In genomic region chr20:62363920-62364851, GRCh38 we compare ENCODE assay signal across 1 cellular context.
A peak's percentile ranks its signal among the peaks of the same experiment; 100 is the strongest.
TF ChIP-seq lines count a peak whose summit lies in the region.

No MANE protein-coding gene starts in this region.

TF ChIP-seq in HepG2, 621 proteins besides CTCF, POLR2A, EP300 and RAD21 (continued from another document and continues in another):
- TF ChIP-seq, protein P1, sequence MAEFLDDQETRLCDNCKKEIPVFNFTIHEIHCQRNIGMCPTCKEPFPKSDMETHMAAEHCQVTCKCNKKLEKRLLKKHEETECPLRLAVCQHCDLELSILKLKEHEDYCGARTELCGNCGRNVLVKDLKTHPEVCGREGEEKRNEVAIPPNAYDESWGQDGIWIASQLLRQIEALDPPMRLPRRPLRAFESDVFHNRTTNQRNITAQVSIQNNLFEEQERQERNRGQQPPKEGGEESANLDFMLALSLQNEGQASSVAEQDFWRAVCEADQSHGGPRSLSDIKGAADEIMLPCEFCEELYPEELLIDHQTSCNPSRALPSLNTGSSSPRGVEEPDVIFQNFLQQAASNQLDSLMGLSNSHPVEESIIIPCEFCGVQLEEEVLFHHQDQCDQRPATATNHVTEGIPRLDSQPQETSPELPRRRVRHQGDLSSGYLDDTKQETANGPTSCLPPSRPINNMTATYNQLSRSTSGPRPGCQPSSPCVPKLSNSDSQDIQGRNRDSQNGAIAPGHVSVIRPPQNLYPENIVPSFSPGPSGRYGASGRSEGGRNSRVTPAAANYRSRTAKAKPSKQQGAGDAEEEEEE (CRISPR knock-in tag; IDR thresholded peaks at IDR 0.05; ENCODE audit: borderline replicate concordance) = 0 out of 2 replicates have a peak, but pooled peaks have one; percentile 20
- peak; percentile 14; the same call in 1 of the 2 replicates for TF ChIP-seq ZFY (CRISPR knock-in tag; IDR thresholded peaks at IDR 0.05)
- no peak for TF ChIP-seq ZSCAN20 (CRISPR knock-in tag; IDR thresholded peaks at IDR 0.05; ENCODE audit: borderline replicate concordance)
- no peak for TF ChIP-seq ZSCAN12 (CRISPR knock-in tag; IDR thresholded peaks at IDR 0.05)
- no peak for TF ChIP-seq CREM (IDR thresholded peaks at IDR 0.05)
- TF ChIP-seq CREM (CRISPR knock-in tag; IDR thresholded peaks at IDR 0.05) = no peak
- TF ChIP-seq ZNF44 (CRISPR knock-in tag; IDR thresholded peaks at IDR 0.05) = no peak
- no peak for TF ChIP-seq NFYC (CRISPR knock-in tag; IDR thresholded peaks at IDR 0.05)
- no peak for TF ChIP-seq GRHL1 (CRISPR knock-in tag; conservative IDR thresholded peaks at IDR 0.05)
- TF ChIP-seq ZNF616 (CRISPR knock-in tag; IDR thresholded peaks at IDR 0.05; ENCODE audit: low read depth) = no peak
- TF ChIP-seq THAP9 (CRISPR knock-in tag; IDR thresholded peaks at IDR 0.05; ENCODE audit: borderline replicate concordance) = no peak
- TF ChIP-seq E2F2 (CRISPR knock-in tag; IDR thresholded peaks at IDR 0.05; ENCODE audit: borderline replicate concordance) = no peak
- 0 out of 2 replicates have a peak, but pooled peaks have one; percentile 44 for TF ChIP-seq ZNF749 (CRISPR knock-in tag; IDR thresholded peaks at IDR 0.05; ENCODE audit: borderline replicate concordance)
- no peak for TF ChIP-seq PHF5A (CRISPR knock-in tag; IDR thresholded peaks at IDR 0.05; ENCODE audit: low read depth, unreplicated experiment)
- TF ChIP-seq BRCA1 (CRISPR knock-in tag; IDR thresholded peaks at IDR 0.05) = no peak
- no peak for TF ChIP-seq FOXK2 (IDR thresholded peaks at IDR 0.05)
- no peak for TF ChIP-seq MTA1 (CRISPR knock-in tag; IDR thresholded peaks at IDR 0.05; ENCODE audit: borderline replicate concordance)
- no peak for TF ChIP-seq ZNF761 (CRISPR knock-in tag; conservative IDR thresholded peaks at IDR 0.05)
- TF ChIP-seq NBN (conservative IDR thresholded peaks at IDR 0.05) = no peak
- no peak for TF ChIP-seq SRF (IDR thresholded peaks at IDR 0.05; ENCODE audit: low read depth, low read length)
- no peak for TF ChIP-seq DBP (CRISPR knock-in tag; IDR thresholded peaks at IDR 0.05; ENCODE audit: not compliant biosample characterization)
- no peak for TF ChIP-seq CENPBD1 (CRISPR knock-in tag; IDR thresholded peaks at IDR 0.05; ENCODE audit: borderline replicate concordance, low read depth)
- TF ChIP-seq TAF1 (CRISPR knock-in tag; IDR thresholded peaks at IDR 0.05) = no peak
- TF ChIP-seq GATA4 (IDR thresholded peaks at IDR 0.05; ENCODE audit: borderline replicate concordance, low read depth) = no peak
- peak; percentile 21; the same call in 1 of the 2 replicates for TF ChIP-seq GABPB1 (CRISPR knock-in tag; IDR thresholded peaks at IDR 0.05)
- TF ChIP-seq SP1 (IDR thresholded peaks at IDR 0.05) = no peak
- TF ChIP-seq SP1 (CRISPR knock-in tag; IDR thresholded peaks at IDR 0.05) = no peak
- 0 out of 2 replicates have a peak, but pooled peaks have one; percentile 50 for TF ChIP-seq ZNF138 (CRISPR knock-in tag; IDR thresholded peaks at IDR 0.05; ENCODE audit: low read depth)
- TF ChIP-seq ZC3H13 (CRISPR knock-in tag; IDR thresholded peaks at IDR 0.05) = no peak
- TF ChIP-seq, protein P2, sequence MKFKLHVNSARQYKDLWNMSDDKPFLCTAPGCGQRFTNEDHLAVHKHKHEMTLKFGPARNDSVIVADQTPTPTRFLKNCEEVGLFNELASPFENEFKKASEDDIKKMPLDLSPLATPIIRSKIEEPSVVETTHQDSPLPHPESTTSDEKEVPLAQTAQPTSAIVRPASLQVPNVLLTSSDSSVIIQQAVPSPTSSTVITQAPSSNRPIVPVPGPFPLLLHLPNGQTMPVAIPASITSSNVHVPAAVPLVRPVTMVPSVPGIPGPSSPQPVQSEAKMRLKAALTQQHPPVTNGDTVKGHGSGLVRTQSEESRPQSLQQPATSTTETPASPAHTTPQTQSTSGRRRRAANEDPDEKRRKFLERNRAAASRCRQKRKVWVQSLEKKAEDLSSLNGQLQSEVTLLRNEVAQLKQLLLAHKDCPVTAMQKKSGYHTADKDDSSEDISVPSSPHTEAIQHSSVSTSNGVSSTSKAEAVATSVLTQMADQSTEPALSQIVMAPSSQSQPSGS (CRISPR knock-in tag; IDR thresholded peaks at IDR 0.05) = no peak
- no peak for TF ChIP-seq SAP130 (CRISPR knock-in tag; IDR thresholded peaks at IDR 0.05; ENCODE audit: low read depth)
- TF ChIP-seq, protein P3, sequence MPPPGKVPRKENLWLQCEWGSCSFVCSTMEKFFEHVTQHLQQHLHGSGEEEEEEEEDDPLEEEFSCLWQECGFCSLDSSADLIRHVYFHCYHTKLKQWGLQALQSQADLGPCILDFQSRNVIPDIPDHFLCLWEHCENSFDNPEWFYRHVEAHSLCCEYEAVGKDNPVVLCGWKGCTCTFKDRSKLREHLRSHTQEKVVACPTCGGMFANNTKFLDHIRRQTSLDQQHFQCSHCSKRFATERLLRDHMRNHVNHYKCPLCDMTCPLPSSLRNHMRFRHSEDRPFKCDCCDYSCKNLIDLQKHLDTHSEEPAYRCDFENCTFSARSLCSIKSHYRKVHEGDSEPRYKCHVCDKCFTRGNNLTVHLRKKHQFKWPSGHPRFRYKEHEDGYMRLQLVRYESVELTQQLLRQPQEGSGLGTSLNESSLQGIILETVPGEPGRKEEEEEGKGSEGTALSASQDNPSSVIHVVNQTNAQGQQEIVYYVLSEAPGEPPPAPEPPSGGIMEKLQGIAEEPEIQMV (CRISPR knock-in tag; IDR thresholded peaks at IDR 0.05; ENCODE audit: low read depth) = no peak
- no peak for TF ChIP-seq MXD4 (CRISPR knock-in tag; IDR thresholded peaks at IDR 0.05)
- TF ChIP-seq REXO4 (CRISPR knock-in tag; IDR thresholded peaks at IDR 0.05; ENCODE audit: borderline replicate concordance) = no peak
- TF ChIP-seq YY1 (IDR thresholded peaks at IDR 0.05; ENCODE audit: insufficient read depth, insufficient replicate concordance, low read depth, low read length) = no peak
- TF ChIP-seq FOXO4 (CRISPR knock-in tag; conservative IDR thresholded peaks at IDR 0.05) = no peak
- TF ChIP-seq, protein P4, sequence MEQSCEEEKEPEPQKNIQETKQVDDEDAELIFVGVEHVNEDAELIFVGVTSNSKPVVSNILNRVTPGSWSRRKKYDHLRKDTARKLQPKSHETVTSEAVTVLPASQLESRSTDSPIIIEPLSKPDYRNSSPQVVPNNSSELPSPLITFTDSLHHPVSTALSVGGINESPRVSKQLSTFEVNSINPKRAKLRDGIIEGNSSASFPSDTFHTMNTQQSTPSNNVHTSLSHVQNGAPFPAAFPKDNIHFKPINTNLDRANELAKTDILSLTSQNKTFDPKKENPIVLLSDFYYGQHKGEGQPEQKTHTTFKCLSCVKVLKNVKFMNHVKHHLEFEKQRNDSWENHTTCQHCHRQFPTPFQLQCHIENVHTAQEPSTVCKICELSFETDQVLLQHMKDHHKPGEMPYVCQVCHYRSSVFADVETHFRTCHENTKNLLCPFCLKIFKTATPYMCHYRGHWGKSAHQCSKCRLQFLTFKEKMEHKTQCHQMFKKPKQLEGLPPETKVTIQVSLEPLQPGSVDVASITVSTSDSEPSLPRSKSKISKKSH (CRISPR knock-in tag; IDR thresholded peaks at IDR 0.05; ENCODE audit: borderline replicate concordance) = no peak
- TF ChIP-seq ZSCAN25 (CRISPR knock-in tag; IDR thresholded peaks at IDR 0.05) = 0 out of 2 replicates have a peak, but pooled peaks have one; percentile 54
- no peak for TF ChIP-seq SOX13 (IDR thresholded peaks at IDR 0.05)
- TF ChIP-seq SOX13 (CRISPR knock-in tag; conservative IDR thresholded peaks at IDR 0.05 in 1 of 2, IDR thresholded peaks at IDR 0.05 in 1 of 2) = no peak
- TF ChIP-seq MYPOP (CRISPR knock-in tag; IDR thresholded peaks at IDR 0.05) = no peak
- peak; percentile 61; the same call in 1 of the 2 replicates for TF ChIP-seq RBFOX2 (IDR thresholded peaks at IDR 0.05; ENCODE audit: low read depth, low read length)
- TF ChIP-seq, protein P5, sequence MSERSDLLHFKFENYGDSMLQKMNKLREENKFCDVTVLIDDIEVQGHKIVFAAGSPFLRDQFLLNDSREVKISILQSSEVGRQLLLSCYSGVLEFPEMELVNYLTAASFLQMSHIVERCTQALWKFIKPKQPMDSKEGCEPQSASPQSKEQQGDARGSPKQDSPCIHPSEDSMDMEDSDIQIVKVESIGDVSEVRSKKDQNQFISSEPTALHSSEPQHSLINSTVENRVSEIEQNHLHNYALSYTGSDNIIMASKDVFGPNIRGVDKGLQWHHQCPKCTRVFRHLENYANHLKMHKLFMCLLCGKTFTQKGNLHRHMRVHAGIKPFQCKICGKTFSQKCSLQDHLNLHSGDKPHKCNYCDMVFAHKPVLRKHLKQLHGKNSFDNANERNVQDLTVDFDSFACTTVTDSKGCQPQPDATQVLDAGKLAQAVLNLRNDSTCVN (CRISPR knock-in tag; IDR thresholded peaks at IDR 0.05; ENCODE audit: borderline replicate concordance) = no peak
- TF ChIP-seq HOXA5 (CRISPR knock-in tag; IDR thresholded peaks at IDR 0.05) = no peak
- TF ChIP-seq MYC (CRISPR knock-in tag; IDR thresholded peaks at IDR 0.05; ENCODE audit: borderline replicate concordance) = no peak
- no peak for TF ChIP-seq TOE1 (CRISPR knock-in tag; IDR thresholded peaks at IDR 0.05)
- TF ChIP-seq ZNF572 (CRISPR knock-in tag; IDR thresholded peaks at IDR 0.05) = no peak
- no peak for TF ChIP-seq ZNF292 (CRISPR knock-in tag; IDR thresholded peaks at IDR 0.05; ENCODE audit: borderline replicate concordance, low read depth)
- TF ChIP-seq ATF4 (CRISPR knock-in tag; IDR thresholded peaks at IDR 0.05) = no peak
